Comparison of ENCODE assay signal across 8 cellular contexts in the genomic region with DNA sequence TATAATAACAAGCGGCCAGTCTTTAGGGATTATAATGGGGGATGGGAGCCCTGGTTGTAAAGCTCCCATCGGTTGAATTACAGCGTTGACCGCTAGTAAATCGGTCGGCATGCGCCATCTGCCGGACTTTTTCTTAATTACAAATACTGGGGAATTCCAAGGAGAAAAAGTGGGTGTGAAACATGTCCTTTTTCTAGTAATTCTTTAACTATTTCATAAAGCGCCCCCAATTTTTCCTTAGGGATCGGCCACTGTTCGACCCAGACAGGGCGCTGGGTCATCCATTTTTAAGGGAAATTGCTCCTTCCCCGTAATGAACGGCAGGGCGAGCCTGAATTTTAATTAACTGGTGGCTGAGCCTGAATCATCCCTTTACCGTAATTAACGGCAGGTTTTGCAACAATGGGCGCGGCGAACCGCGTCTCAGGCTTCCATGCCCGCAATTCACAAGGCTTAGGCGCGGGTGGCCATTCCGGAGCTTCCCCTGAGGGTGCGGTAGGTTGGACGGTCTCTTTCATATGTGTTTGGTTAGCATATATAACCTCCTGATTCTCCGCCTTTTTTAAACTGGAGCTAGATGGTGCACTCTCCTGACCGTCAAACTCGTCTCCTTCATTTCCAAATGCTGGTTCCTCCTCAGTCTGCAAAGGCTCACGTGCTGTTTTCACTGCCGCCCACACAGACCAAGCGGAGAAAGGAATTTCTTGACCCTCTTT. TPM values are rescaled to one million over a fixed set of nuclear protein-coding genes. Genes with fewer than 3 reads are reported as not detected.
DNase-seq lines count a peak whose midpoint lies in the region; ATAC-seq, FAIRE-seq and TF ChIP-seq lines count a peak whose summit lies in the region.

No MANE protein-coding gene starts in this region.

- peaks cover 0 to 2% of the 10 kb centered on the region in 2 donors for H3K9me3 ChIP-seq in kidney (ENCODE audit: control insufficient read depth in 1 of 2, low read length in 2 of 2)

- H3K9me3 Mint-ChIP-seq in chondrocyte (ENCODE audit: low read depth): peaks cover 13% of the 10 kb centered on the region

- no peak overlapping the region for H3K4me3 ChIP-seq in kidney (ENCODE audit: low read length in 2 of 2)

- H3K9ac ChIP-seq in kidney (ENCODE audit: low read length in 2 of 2): peak overlapping the region in 1 of 2 donors; percentile 19

- peaks cover 28% of the 10 kb centered on the region for H3K27me3 Mint-ChIP-seq in chondrocyte (ENCODE audit: low read depth)

- no peaks in the 10 kb centered on the region for H3K4me1 ChIP-seq in kidney (ENCODE audit: control insufficient read depth in 1 of 2, insufficient read depth in 1 of 2, low read depth in 1 of 2, low read length in 2 of 2)

- H3K4me3 Mint-ChIP-seq in chondrocyte (ENCODE audit: unreplicated experiment): peak overlapping the region; percentile 44

- intact Hi-C loops in kidney (cut with DNase I): no loop called here

- peaks cover 2% of the 10 kb centered on the region for H3K4me1 Mint-ChIP-seq in chondrocyte (ENCODE audit: low read depth)

- TF ChIP-seq CTCF in chondrocyte (IDR thresholded peaks at IDR 0.05): peak; percentile 81
- TF ChIP-seq CTCF in kidney (IDR thresholded peaks at IDR 0.05; ENCODE audit: borderline replicate concordance, extremely low read depth, insufficient read depth): peak; percentile 65

- peaks cover 3% of the 10 kb centered on the region for H3K36me3 Mint-ChIP-seq in chondrocyte (ENCODE audit: low read depth)

- no peak overlapping the region for H3K27ac ChIP-seq in kidney (ENCODE audit: low read depth in 2 of 2, low read length in 2 of 2)

- H3K27ac Mint-ChIP-seq in chondrocyte (ENCODE audit: unreplicated experiment): no peak overlapping the region

- FAIRE-seq in kidney (lab: Jason Lieb, UNC): peak; percentile 88

- no peaks in the 10 kb centered on the region for H3K36me3 ChIP-seq in kidney (ENCODE audit: control insufficient read depth in 1 of 2, insufficient read depth in 2 of 2, low read length in 2 of 2)

- peak; percentile 51 to 62 for ATAC-seq in activated CD4-positive, CD25-positive, alpha-beta regulatory T cell treated with anti-CD3 and anti-CD28 coated beads, Interleukin-2, amount 50 U/mL, for 24 hours
- no peak for ATAC-seq in GM18873 (IDR thresholded peaks at IDR 0.05; ENCODE audit: low FRiP score, unreplicated experiment)

- DNase-seq in SIG-M5 treated with dmso at 0.1 percent for 504 hours (lab: John Stamatoyannopoulos, UW; ENCODE audit: unreplicated experiment): peak; percentile 45
- no peak for DNase-seq in SIG-M5 (lab: John Stamatoyannopoulos, UW)
- DNase-seq in NCI-H2171 treated with DMSO at 0.1 percent for 48 hours (lab: John Stamatoyannopoulos, UW): peak; percentile 71
- no peak for DNase-seq in chondrocyte (ENCODE audit: low spot score)
- peak; percentile 80 for DNase-seq in kidney
- peak; percentile 74 for DNase-seq in stimulated activated CD4-positive, alpha-beta T cell treated with anti-CD3 and anti-CD28 coated beads, Interleukin-15, amount 100 ng/mL, for 24 hours

RNA-seq across cellular contexts. Expression of a gene that starts 30.2 kb away (rescaled TPM):
- total RNA-seq in chondrocyte (27.4 to 30.6 TPM (median 28.4 TPM) in 3 replicates), kidney (15.9 TPM)
- 14.5 TPM for polyA plus RNA-seq in kidney (ENCODE audit: insufficient read depth, low read depth, low replicate concordance)

RNA-seq across cellular contexts. Expression of a gene that starts 36.8 kb away (rescaled TPM):
- total RNA-seq in chondrocyte: not detected in 3 replicates
- total RNA-seq in kidney: 0.54 TPM
- polyA plus RNA-seq in kidney (ENCODE audit: insufficient read depth, low read depth, low replicate concordance): not detected

RNA-seq across cellular contexts. Expression of a gene that starts 52.5 kb away (rescaled TPM):
- total RNA-seq in chondrocyte (not detected in 3 replicates), kidney (11.7 TPM)
- polyA plus RNA-seq in kidney (ENCODE audit: insufficient read depth, low read depth, low replicate concordance): 1.2 TPM

Comparison
In these comparisons a context has a peak if more than half of its experiments do, and no peak if none do; other contexts are left out.
1. DNase-seq: peak in SIG-M5 treated with dmso at 0.1 percent for 504 hours (single experiment), NCI-H2171 treated with DMSO at 0.1 percent for 48 hours (single experiment), kidney (single experiment) and stimulated activated CD4-positive, alpha-beta T cell treated with anti-CD3 and anti-CD28 coated beads, Interleukin-15, amount 100 ng/mL, for 24 hours (single experiment); none in SIG-M5 (single experiment) and chondrocyte (single experiment).
2. RNA of a gene that starts 52.5 kb away (total RNA-seq): 11.7 TPM in kidney (single experiment); not detected in chondrocyte; every median in the first group is over 10 times any median in the second.